Comparison of ENCODE assay signal across 24 cellular contexts in genomic region chr2:134648547-134648946, GRCh38.
A peak's percentile ranks its signal among the peaks of the same experiment; 100 is the strongest.
DNase-seq lines count a peak whose midpoint lies in the region; ATAC-seq, FAIRE-seq and TF ChIP-seq lines count a peak whose summit lies in the region.
"Had no signal": no experiment of that assay in that cellular context is flagged by ENCODE, and none has a peak within 500 bp of the region (broad histone marks: within the 10 kb centered on the region; RNA-seq: fewer than 3 reads in every experiment).

No MANE protein-coding gene starts in this region.

- H3K36me3 Mint-ChIP-seq in astrocyte (ENCODE audit: low read depth, unreplicated experiment), result no peaks in the 10 kb centered on the region
- H3K36me3 Mint-ChIP-seq: CD4-positive, alpha-beta memory T cell had no signal

- H3K4me1 ChIP-seq in astrocyte (ENCODE audit: insufficient read depth, low read length), result no peaks in the 10 kb centered on the region
- peaks cover 0 to 6% (median 5%) of the 10 kb centered on the region in 3 donors for H3K4me1 ChIP-seq in pancreas
- H3K4me1 ChIP-seq: SJSA1 had no signal

- FAIRE-seq in astrocyte (lab: Jason Lieb, UNC), result no peak
- FAIRE-seq in pancreas (lab: Jason Lieb, UNC), result no peak
- FAIRE-seq: GM12892, GM19239 had no signal

- peaks cover 3% of the 10 kb centered on the region for H3K4me1 Mint-ChIP-seq in astrocyte (ENCODE audit: low read depth, unreplicated experiment)
- H3K4me1 Mint-ChIP-seq: CD4-positive, alpha-beta memory T cell had no signal

- H3K9ac ChIP-seq in astrocyte (ENCODE audit: low read length), result no peak overlapping the region

- H2AFZ ChIP-seq in astrocyte (ENCODE audit: low read depth, low read length), result no peak overlapping the region

- ATAC-seq in pancreas, result peak; percentile 50 to 81 (median 60)
- ATAC-seq in HG03039 (IDR thresholded peaks at IDR 0.05; ENCODE audit: unreplicated experiment), result no peak
- ATAC-seq: HCT116 had no signal

- no peaks in the 10 kb centered on the region for H3K9me3 Mint-ChIP-seq in astrocyte (ENCODE audit: unreplicated experiment)

- no peaks in the 10 kb centered on the region for H3K9me3 ChIP-seq in astrocyte (ENCODE audit: insufficient read depth, low read depth, low read length)
- no peaks in the 10 kb centered on the region for H3K9me3 ChIP-seq in pancreas
- H3K9me3 ChIP-seq: SJSA1 had no signal

- DNase-seq in ELR (ENCODE audit: low read depth), result peak; percentile 22
- peak; percentile 46 for DNase-seq in astrocyte (ENCODE audit: low read depth)
- peak; percentile 7 for DNase-seq in epithelial cell of esophagus (ENCODE audit: low read depth)
- no peak for DNase-seq in pancreas
- DNase-seq in NK-92 (lab: John Stamatoyannopoulos, UW; ENCODE audit: unreplicated experiment), result no peak
- no peak for DNase-seq in posterior vena cava (ENCODE audit: low spot score)
- DNase-seq: CD4-positive, alpha-beta memory T cell; COR-L47; DMS79 treated with DMSO at 0.1 percent for 48 hours; NCI-H1092; NCI-H1417 treated with DMSO at 0.1 percent for 48 hours; NCI-H1694 treated with DMSO at 0.1 percent for 48 hours; NCI-H2081; NCI-H2227 treated with DMSO at 0.1 percent for 48 hours; NCI-H510A; NCI-H69; NK-92 treated with Interleukin-12 subunit alpha and Interleukin-12 subunit beta, amount 100 ng/mL, for 24 hours; Right ventricle myocardium superior; RPMI8226 had no signal

- H3K27ac ChIP-seq in astrocyte (ENCODE audit: low read depth, low read length), result no peak overlapping the region
- peak overlapping the region in 2 of 4 donors; percentile 53 to 58 for H3K27ac ChIP-seq in pancreas
- H3K27ac ChIP-seq: SJSA1 had no signal

- H3K4me3 Mint-ChIP-seq in astrocyte (ENCODE audit: unreplicated experiment), result no peak overlapping the region
- H3K4me3 Mint-ChIP-seq: CD4-positive, alpha-beta memory T cell had no signal

- H3K4me3 ChIP-seq in astrocyte (ENCODE audit: insufficient read depth, low read depth, low read length) (no peak overlapping the region), epithelial cell of esophagus (ENCODE audit: low read length) (no peak overlapping the region), pancreas (no peak overlapping the region)
- H3K4me3 ChIP-seq: SJSA1 had no signal

- intact Hi-C loops in pancreas (cut with DNase I) (no loop called here), posterior vena cava (cut with DNase I) (no loop called here)

- TF ChIP-seq CTCF in astrocyte (IDR thresholded peaks at IDR 0.05; ENCODE audit: insufficient read depth, low read depth, low read length), result no peak
- no peak for TF ChIP-seq CTCF in epithelial cell of esophagus (IDR thresholded peaks at IDR 0.05; ENCODE audit: insufficient read depth, low read depth, low read length, missing control alignments)
- TF ChIP-seq CTCF in pancreas (IDR thresholded peaks at IDR 0.05), result no peak

- H3K27me3 ChIP-seq in astrocyte (ENCODE audit: insufficient read depth, low read length) (no peaks in the 10 kb centered on the region), pancreas (no peaks in the 10 kb centered on the region)
- H3K27me3 ChIP-seq: SJSA1 had no signal

- H3K79me2 ChIP-seq in astrocyte (ENCODE audit: insufficient read depth, low read length), result no peaks in the 10 kb centered on the region

- H3K4me2 ChIP-seq in astrocyte (ENCODE audit: low read length), result no peak overlapping the region

- H4K20me1 ChIP-seq in astrocyte (ENCODE audit: insufficient read depth, low read length), result no peaks in the 10 kb centered on the region

- WGBS in pancreas, 2 donors, result 41 to 46% methylated on average over 4 of the region's 4 CpGs

- H3K36me3 ChIP-seq in astrocyte (ENCODE audit: insufficient read depth, low read length) (no peaks in the 10 kb centered on the region), pancreas (no peaks in the 10 kb centered on the region)
- H3K36me3 ChIP-seq: SJSA1 had no signal

- no peak overlapping the region for H3K27ac Mint-ChIP-seq in astrocyte (ENCODE audit: unreplicated experiment)
- H3K27ac Mint-ChIP-seq: CD4-positive, alpha-beta memory T cell had no signal

- peaks cover 4% of the 10 kb centered on the region for H3K27me3 Mint-ChIP-seq in astrocyte (ENCODE audit: low read depth, unreplicated experiment)

Comparison
In these comparisons a context has a peak if more than half of its experiments do, and no peak if none do; other contexts are left out.
1. DNase-seq: peak in ELR (single experiment), astrocyte (single experiment) and epithelial cell of esophagus (single experiment); none in pancreas (0 of 6), NK-92 (single experiment) and posterior vena cava (single experiment).